ENCODE assay signal across 23 cellular contexts in genomic region chr1:46110521-46110920, GRCh38.
"Had no signal": no experiment of that assay in that cellular context is flagged by ENCODE, and none has a peak within 500 bp of the region (broad histone marks: within the 10 kb centered on the region; RNA-seq: fewer than 3 reads in every experiment).

No MANE protein-coding gene starts in this region.

- H3K4me3 Mint-ChIP-seq: naive thymus-derived CD8-positive, alpha-beta T cell; neural progenitor cell; stimulated activated memory B cell treated with anti-CD40 and anti-IgM and Interleukin-4, amounts not matched to agents 10 μg/mL and 1 μg/mL and 100 μg/mL, for 72 hours; stimulated activated naive CD8-positive, alpha-beta T cell treated with anti-CD3 and anti-CD28 coated beads, Interleukin-15, Interleukin-2, amounts not matched to agents 100 ng/mL and 50 ng/mL, for 24 hours had no signal

- H3K27ac ChIP-seq: heart left ventricle, neural progenitor cell, parathyroid adenoma, prostate gland, right lobe of liver, tibial artery, upper lobe of left lung, uterus had no signal

- H3K27me3 ChIP-seq: dorsolateral prefrontal cortex, heart left ventricle, neural progenitor cell, right lobe of liver, spleen, tibial artery, upper lobe of left lung, uterus had no signal

- ATAC-seq: heart left ventricle; left colon; mucosa of descending colon; naive thymus-derived CD8-positive, alpha-beta T cell; stimulated activated memory B cell treated with anti-CD40 and anti-IgM and Interleukin-4, amounts not matched to agents 10 μg/mL and 1 μg/mL and 100 μg/mL, for 72 hours had no signal

- H3K27ac Mint-ChIP-seq: naive thymus-derived CD8-positive, alpha-beta T cell; stimulated activated memory B cell treated with anti-CD40 and anti-IgM and Interleukin-4, amounts not matched to agents 10 μg/mL and 1 μg/mL and 100 μg/mL, for 72 hours; stimulated activated naive CD8-positive, alpha-beta T cell treated with anti-CD3 and anti-CD28 coated beads, Interleukin-15, Interleukin-2, amounts not matched to agents 100 ng/mL and 50 ng/mL, for 24 hours had no signal

- H3K4me1 ChIP-seq: neural progenitor cell, parathyroid adenoma, prostate gland, right lobe of liver, uterus had no signal

- H3K36me3 ChIP-seq: prostate gland, right lobe of liver, spleen, tibial artery, upper lobe of left lung, uterus had no signal

- DNase-seq: cortex of kidney; dorsolateral prefrontal cortex; effector CD8-positive, alpha-beta T cell; heart left ventricle; hippocampal formation; left colon; mammary epithelial cell; mucosa of descending colon; naive thymus-derived CD8-positive, alpha-beta T cell; nucleus accumbens; right lobe of liver; spleen; stimulated activated CD4-positive, alpha-beta T cell treated with anti-CD3 and anti-CD28 coated beads, Interleukin-15, amount 100 ng/mL, for 24 hours; stimulated activated CD4-positive, alpha-beta T cell treated with anti-CD3 and anti-CD28 coated beads, Interleukin-1b, Interleukin-23, amount 100 ng/mL, for 48 hours; stimulated activated CD4-positive, alpha-beta T cell treated with anti-CD3 and anti-CD28 coated beads, Interleukin-4, amount 100 ng/mL, for 24 hours; tibial artery; upper lobe of left lung; uterus had no signal

- H3K27me3 Mint-ChIP-seq: stimulated activated memory B cell treated with anti-CD40 and anti-IgM and Interleukin-4, amounts not matched to agents 10 μg/mL and 1 μg/mL and 100 μg/mL, for 72 hours; stimulated activated naive CD8-positive, alpha-beta T cell treated with anti-CD3 and anti-CD28 coated beads, Interleukin-15, Interleukin-2, amounts not matched to agents 100 ng/mL and 50 ng/mL, for 24 hours had no signal

- H3K9me3 Mint-ChIP-seq: naive thymus-derived CD8-positive, alpha-beta T cell; neural progenitor cell; stimulated activated memory B cell treated with anti-CD40 and anti-IgM and Interleukin-4, amounts not matched to agents 10 μg/mL and 1 μg/mL and 100 μg/mL, for 72 hours; stimulated activated naive CD8-positive, alpha-beta T cell treated with anti-CD3 and anti-CD28 coated beads, Interleukin-15, Interleukin-2, amounts not matched to agents 100 ng/mL and 50 ng/mL, for 24 hours had no signal

- H3K36me3 Mint-ChIP-seq: naive thymus-derived CD8-positive, alpha-beta T cell; stimulated activated memory B cell treated with anti-CD40 and anti-IgM and Interleukin-4, amounts not matched to agents 10 μg/mL and 1 μg/mL and 100 μg/mL, for 72 hours had no signal

- H3K4me3 ChIP-seq: dorsolateral prefrontal cortex, heart left ventricle, mucosa of descending colon, neural progenitor cell, prostate gland, right lobe of liver, spleen, tibial artery, upper lobe of left lung, uterus had no signal

- H3K4me2 ChIP-seq: neural progenitor cell had no signal

- H2AFZ ChIP-seq: neural progenitor cell, parathyroid adenoma had no signal

- H3K4me1 Mint-ChIP-seq: naive thymus-derived CD8-positive, alpha-beta T cell; neural progenitor cell; stimulated activated memory B cell treated with anti-CD40 and anti-IgM and Interleukin-4, amounts not matched to agents 10 μg/mL and 1 μg/mL and 100 μg/mL, for 72 hours had no signal

- H3K9ac ChIP-seq: neural progenitor cell, parathyroid adenoma had no signal

- H3K9me3 ChIP-seq: heart left ventricle, mucosa of descending colon, prostate gland, right lobe of liver, spleen, tibial artery, upper lobe of left lung, uterus had no signal
